ENCODE assay signal across 23 cellular contexts in genomic region chr18:48182779-48183178, GRCh38.
"Had no signal": no experiment of that assay in that cellular context is flagged by ENCODE, and none has a peak within 500 bp of the region (broad histone marks: within the 10 kb centered on the region; RNA-seq: fewer than 3 reads in every experiment).

No MANE protein-coding gene starts in this region.

- ATAC-seq: esophagus mucosa; heart left ventricle; left cardiac atrium; left lung; left ventricle myocardium superior; lower lobe of right lung; mucosa of descending colon; naive thymus-derived CD8-positive, alpha-beta T cell had no signal

- H3K9me3 Mint-ChIP-seq: immature natural killer cell, mesothelial cell of epicardium had no signal

- H3K4me1 Mint-ChIP-seq: immature natural killer cell; naive B cell; naive thymus-derived CD8-positive, alpha-beta T cell had no signal

- H3K36me3 Mint-ChIP-seq: immature natural killer cell; mesothelial cell of epicardium; naive thymus-derived CD8-positive, alpha-beta T cell had no signal

- FAIRE-seq: colon had no signal

- H3K27ac Mint-ChIP-seq: immature natural killer cell; mesothelial cell of epicardium; naive B cell; naive thymus-derived CD8-positive, alpha-beta T cell had no signal

- H3K4me3 Mint-ChIP-seq: immature natural killer cell; mesothelial cell of epicardium; naive B cell; naive thymus-derived CD8-positive, alpha-beta T cell had no signal

- DNase-seq: dermis blood vessel endothelial cell; dorsolateral prefrontal cortex; effector CD4-positive, alpha-beta T cell; effector memory CD4-positive, alpha-beta T cell; erythroblast; esophagus squamous epithelium; foreskin fibroblast; foreskin melanocyte; heart left ventricle; hypothalamus; immature natural killer cell; islet precursor cell; left cardiac atrium; left lung; left ventricle myocardium superior; lower lobe of right lung; mesenchymal stem cell; mucosa of descending colon; naive B cell; naive thymus-derived CD8-positive, alpha-beta T cell had no signal
